In the genomic region with DNA sequence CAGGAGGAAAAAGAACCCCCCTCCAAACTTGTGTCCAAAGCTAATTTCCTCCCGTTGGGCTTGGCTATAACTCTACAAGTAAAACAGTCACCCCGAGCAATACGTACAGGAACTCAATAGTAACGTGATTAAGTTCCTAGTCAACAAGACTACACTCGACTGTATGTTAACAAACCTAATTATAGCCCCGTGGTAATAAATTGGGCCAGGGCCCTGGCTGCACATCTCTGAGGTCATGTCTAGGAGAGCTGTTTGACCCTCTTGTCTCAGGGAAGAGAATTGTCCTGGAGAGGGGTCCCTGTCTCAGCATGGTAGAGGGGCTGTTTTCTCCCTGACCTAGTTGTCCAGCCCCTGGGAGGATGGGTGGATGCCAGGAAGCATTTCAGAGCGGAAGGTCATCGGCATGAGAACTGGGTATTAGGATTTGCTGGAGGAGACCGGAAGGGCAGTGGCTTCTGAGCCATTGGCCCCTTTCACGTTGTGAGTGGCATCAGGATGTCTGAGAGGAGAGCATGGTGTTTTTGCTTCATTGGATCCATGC, we compare ENCODE assay signal across 12 cellular contexts.
A peak's percentile ranks its signal among the peaks of the same experiment; 100 is the strongest.
DNase-seq lines count a peak whose midpoint lies in the region; TF ChIP-seq lines count a peak whose summit lies in the region.
"Had no signal": no experiment of that assay in that cellular context is flagged by ENCODE, and none has a peak within 500 bp of the region (broad histone marks: within the 10 kb centered on the region; RNA-seq: fewer than 3 reads in every experiment).

No MANE protein-coding gene starts in this region.

- no peaks in the 10 kb centered on the region for H3K9me3 Mint-ChIP-seq in activated naive CD4-positive, alpha-beta T cell treated with anti-CD3 and anti-CD28 coated beads, Interleukin-2, amount 10 ng/mL, durations not matched to agents 7 days and 5 days
- H3K9me3 Mint-ChIP-seq: T-helper 1 cell treated with Interleukin-12 subunit alpha and Interleukin-12 subunit beta and Interleukin-4 antibody, amounts not matched to agents 30 μg/mL and 1 μg/mL, for 36 hours had no signal

- H3K27ac Mint-ChIP-seq in activated naive CD4-positive, alpha-beta T cell treated with anti-CD3 and anti-CD28 coated beads, Interleukin-2, amount 10 ng/mL, durations not matched to agents 7 days and 5 days: no peak overlapping the region
- H3K27ac Mint-ChIP-seq: naive thymus-derived CD8-positive, alpha-beta T cell; T-helper 1 cell treated with Interleukin-12 subunit alpha and Interleukin-12 subunit beta and Interleukin-4 antibody, amounts not matched to agents 30 μg/mL and 1 μg/mL, for 36 hours had no signal

- peaks cover 5% of the 10 kb centered on the region for H3K4me1 Mint-ChIP-seq in activated naive CD4-positive, alpha-beta T cell treated with anti-CD3 and anti-CD28 coated beads, Interleukin-2, amount 10 ng/mL, durations not matched to agents 7 days and 5 days

- TF ChIP-seq RAD21 in liver (IDR thresholded peaks at IDR 0.05): no peak

- H3K9ac ChIP-seq in liver (ENCODE audit: low read depth in 1 of 2, low read length in 2 of 2): no peak overlapping the region
- no peak overlapping the region for H3K9ac ChIP-seq in stomach smooth muscle (ENCODE audit: low read length in 2 of 2)

- no peaks in the 10 kb centered on the region for H3K36me3 Mint-ChIP-seq in activated naive CD4-positive, alpha-beta T cell treated with anti-CD3 and anti-CD28 coated beads, Interleukin-2, amount 10 ng/mL, durations not matched to agents 7 days and 5 days
- H3K36me3 Mint-ChIP-seq: naive thymus-derived CD8-positive, alpha-beta T cell had no signal

- H3K4me3 Mint-ChIP-seq in activated naive CD4-positive, alpha-beta T cell treated with anti-CD3 and anti-CD28 coated beads, Interleukin-2, amount 10 ng/mL, durations not matched to agents 7 days and 5 days: no peak overlapping the region
- H3K4me3 Mint-ChIP-seq: naive thymus-derived CD8-positive, alpha-beta T cell; T-helper 1 cell treated with Interleukin-12 subunit alpha and Interleukin-12 subunit beta and Interleukin-4 antibody, amounts not matched to agents 30 μg/mL and 1 μg/mL, for 36 hours had no signal

- peak overlapping the region; percentile 53 for H3K4me3 ChIP-seq in brain microvascular endothelial cell (ENCODE audit: low read depth, low read length)
- no peak overlapping the region for H3K4me3 ChIP-seq in liver (ENCODE audit: low read depth in 1 of 3, low read length in 3 of 3)
- H3K4me3 ChIP-seq in stomach smooth muscle (ENCODE audit: low read length in 2 of 2): peak overlapping the region; percentile 44 to 74

- CTCF ChIA-PET in activated naive CD4-positive, alpha-beta T cell treated with anti-CD3 and anti-CD28 coated beads, Interleukin-2, amount 10 ng/mL, durations not matched to agents 7 days and 5 days (lab: Charles Lee): no interaction called here

- no peak for TF ChIP-seq CTCF in brain microvascular endothelial cell (IDR thresholded peaks at IDR 0.05; ENCODE audit: low read depth, low read length, missing control alignments)
- TF ChIP-seq CTCF in liver (IDR thresholded peaks at IDR 0.05; ENCODE audit: low read depth, low read length, missing input control): no peak

- in situ Hi-C loops in brain microvascular endothelial cell (cut with HindIII; ENCODE audit: low pct_ligation_motif_present, low sequenced_read_pairs) (no loop called here), ACHN (cut with HindIII; ENCODE audit: low pct_ligation_motif_present, low pct_unique_long_range_greater_than_20kb, low sequenced_read_pairs) (no loop called here)

- H3K9me3 ChIP-seq in liver (ENCODE audit: control insufficient read depth in 4 of 4, low read length in 3 of 4): no peaks in the 10 kb centered on the region
- no peaks in the 10 kb centered on the region for H3K9me3 ChIP-seq in stomach smooth muscle (ENCODE audit: control insufficient read depth in 2 of 2, low read length in 2 of 2)

- DNase-seq in M059J (ENCODE audit: low read depth) (peak; percentile 9), brain microvascular endothelial cell (no peak), activated T-cell treated with anti-CD3 and anti-CD28 coated beads for 4 hours (no peak), ACHN (no peak), SW480 (ENCODE audit: low spot score) (no peak)
- no peak for DNase-seq in activated naive CD4-positive, alpha-beta T cell treated with anti-CD3 and anti-CD28 coated beads, Interleukin-2, amount 10 ng/mL, durations not matched to agents 7 days and 5 days
- DNase-seq: DMS79 treated with DMSO at 0.1 percent for 48 hours, NCI-H1930 had no signal

- H3K27me3 ChIP-seq in brain microvascular endothelial cell (replicated peaks) (no peaks in the 10 kb centered on the region), liver (ENCODE audit: control insufficient read depth in 4 of 4, insufficient read depth in 4 of 4, low read length in 3 of 4) (peaks cover 0 to 3% (median 0%) of the 10 kb centered on the region in 4 donors), stomach smooth muscle (ENCODE audit: control insufficient read depth in 1 of 2, insufficient read depth in 2 of 2, low read length in 2 of 2) (no peaks in the 10 kb centered on the region)

- H3K27me3 Mint-ChIP-seq in activated naive CD4-positive, alpha-beta T cell treated with anti-CD3 and anti-CD28 coated beads, Interleukin-2, amount 10 ng/mL, durations not matched to agents 7 days and 5 days: peaks cover 11% of the 10 kb centered on the region

- WGBS in liver: 67% methylated on average over 10 of the region's 10 CpGs

- peak overlapping the region; percentile 54 for H3K27ac ChIP-seq in brain microvascular endothelial cell
- peak overlapping the region; percentile 63 to 68 for H3K27ac ChIP-seq in liver (ENCODE audit: low read depth in 1 of 2, low read length in 2 of 2)
- peak overlapping the region; percentile 80 for H3K27ac ChIP-seq in stomach smooth muscle (ENCODE audit: low read length)

- H3K4me1 ChIP-seq in liver (ENCODE audit: control insufficient read depth in 4 of 4, insufficient read depth in 4 of 4, low read length in 3 of 4): peaks cover 0 to 2% (median 2%) of the 10 kb centered on the region in 4 donors
- peaks cover 21% of the 10 kb centered on the region for H3K4me1 ChIP-seq in stomach smooth muscle (ENCODE audit: control insufficient read depth, insufficient read depth, low read length)

- H3K36me3 ChIP-seq in brain microvascular endothelial cell (replicated peaks) (no peaks in the 10 kb centered on the region), liver (ENCODE audit: control insufficient read depth in 4 of 4, insufficient read depth in 3 of 4, low read depth in 1 of 4, low read length in 3 of 4) (no peaks in the 10 kb centered on the region), stomach smooth muscle (ENCODE audit: control insufficient read depth in 2 of 2, insufficient read depth in 2 of 2, low read length in 2 of 2) (no peaks in the 10 kb centered on the region)

TF ChIP-seq in liver, 16 proteins besides CTCF, POLR2A, EP300 and RAD21:
- no peak for TF ChIP-seq FOXA2 (IDR thresholded peaks at IDR 0.05)
- peak; percentile 46 to 56 for TF ChIP-seq RXRA (IDR thresholded peaks at IDR 0.05)
- TF ChIP-seq JUND (IDR thresholded peaks at IDR 0.05): no peak
- TF ChIP-seq SP1 (IDR thresholded peaks at IDR 0.05): no peak
- peak; percentile 68 for TF ChIP-seq NR2F2 (IDR thresholded peaks at IDR 0.05)
- no peak for TF ChIP-seq EGR1 (IDR thresholded peaks at IDR 0.05; ENCODE audit: low read depth in 2 of 2)
- TF ChIP-seq GABPA (IDR thresholded peaks at IDR 0.05 in 1 of 2, conservative IDR thresholded peaks at IDR 0.05 in 1 of 2): no peak
- no peak for TF ChIP-seq ZBTB33 (IDR thresholded peaks at IDR 0.05)
- TF ChIP-seq HNF4A (conservative IDR thresholded peaks at IDR 0.05): no peak

Comparison
In these comparisons a context has a peak if more than half of its experiments do, and no peak if none do; other contexts are left out.
1. H3K4me3 ChIP-seq: peak in brain microvascular endothelial cell (single experiment) and stomach smooth muscle (2 of 2); none in liver (0 of 3).
2. Peak in every context shown above with its lines, with median percentiles within 50 percentile points of each other: H3K27ac ChIP-seq.